Comparison of ENCODE assay signal across 22 cellular contexts in the genomic region with DNA sequence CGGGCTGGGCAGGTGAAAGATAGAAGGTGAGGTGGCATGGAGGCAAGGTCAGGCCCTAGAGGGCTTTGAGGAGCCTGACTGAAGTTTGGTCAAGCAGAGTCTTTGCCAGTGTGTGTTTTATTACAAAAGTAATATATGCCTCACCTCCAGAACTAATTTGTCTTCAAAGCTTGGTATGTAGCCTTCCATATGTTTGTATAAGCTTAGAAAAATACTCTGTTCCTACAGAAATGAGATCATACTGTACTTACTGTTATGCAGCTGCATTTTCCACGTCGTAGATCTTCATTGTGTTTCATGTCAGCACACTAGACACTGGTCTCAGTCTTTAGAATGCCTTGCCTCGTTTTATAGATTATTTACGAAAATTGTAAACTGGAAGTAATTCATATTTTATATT.
DNase-seq lines count a peak whose midpoint lies in the region; ATAC-seq, FAIRE-seq and TF ChIP-seq lines count a peak whose summit lies in the region.
"Had no signal": no experiment of that assay in that cellular context is flagged by ENCODE, and none has a peak within 500 bp of the region (broad histone marks: within the 10 kb centered on the region; RNA-seq: fewer than 3 reads in every experiment).

No MANE protein-coding gene starts in this region.

- H3K79me2 ChIP-seq in HepG2 (ENCODE audit: insufficient read depth, low read length), result peaks cover 11% of the 10 kb centered on the region

- no peak for ATAC-seq in HepG2
- no peak for ATAC-seq in right lobe of liver
- ATAC-seq in WTC11, result no peak
- ATAC-seq in GM21576 (IDR thresholded peaks at IDR 0.05; ENCODE audit: unreplicated experiment), result no peak
- no peak for ATAC-seq in HG02885 (IDR thresholded peaks at IDR 0.05; ENCODE audit: poor library complexity, unreplicated experiment)
- ATAC-seq: K562, SK-N-SH treated with all-trans-retinoic acid at 6 μM for 48 hours had no signal

- H3K36me3 ChIP-seq in HepG2 (replicated peaks in 1 of 2; ENCODE audit: control insufficient read depth in 1 of 2, insufficient read depth in 2 of 2, low read length in 2 of 2) (no peaks in the 10 kb centered on the region), right lobe of liver (no peaks in the 10 kb centered on the region)
- H3K36me3 ChIP-seq: BLaER1, HAP-1, Peyer's patch had no signal

- H3K9me3 ChIP-seq in HepG2 (ENCODE audit: low read length), result no peaks in the 10 kb centered on the region
- no peaks in the 10 kb centered on the region for H3K9me3 ChIP-seq in right lobe of liver
- H3K9me3 ChIP-seq: BLaER1, HAP-1, Peyer's patch had no signal

- H2AFZ ChIP-seq in HepG2 (ENCODE audit: low read length), result no peak overlapping the region
- H2AFZ ChIP-seq: GM23248 had no signal

- H3K27me3 ChIP-seq in HepG2 (ENCODE audit: control insufficient read depth in 1 of 2, insufficient read depth in 2 of 2, low read length in 2 of 2) (no peaks in the 10 kb centered on the region), right lobe of liver (no peaks in the 10 kb centered on the region)
- H3K27me3 ChIP-seq: BLaER1, Peyer's patch had no signal

- no peak for FAIRE-seq in HepG2 (lab: Jason Lieb, UNC)
- FAIRE-seq: K562 had no signal

- no peak overlapping the region for H3K4me2 ChIP-seq in HepG2 (ENCODE audit: low read depth, low read length)
- H3K4me2 ChIP-seq: BLaER1 had no signal

- TF ChIP-seq EP300 in HepG2 (IDR thresholded peaks at IDR 0.05; ENCODE audit: low read depth in 2 of 2, low read length in 2 of 2), result no peak
- no peak for TF ChIP-seq EP300 in HepG2 (CRISPR knock-in tag; IDR thresholded peaks at IDR 0.05; ENCODE audit: borderline replicate concordance)

- CTCF ChIA-PET in HepG2 (lab: Yijun Ruan, JAX; ENCODE audit: low intra/inter-chr PET ratio, low total read pairs), result no interaction called here
- CTCF ChIA-PET in WTC11 (lab: Charles Lee), result interaction anchor here (1.4 kb wide), 1 partner anchor 10 kb away, joined by 5 read pairs; no protein-coding TSS in a partner anchor

- no peak for TF ChIP-seq CTCF in HepG2 (CRISPR knock-in tag; IDR thresholded peaks at IDR 0.05)
- TF ChIP-seq CTCF in right lobe of liver (IDR thresholded peaks at IDR 0.05), result no peak
- no peak for TF ChIP-seq CTCF in WTC11 (IDR thresholded peaks at IDR 0.05)
- no peak for TF ChIP-seq CTCF in mesothelial cell of epicardium (IDR thresholded peaks at IDR 0.05; ENCODE audit: unreplicated experiment)

- H3K9ac ChIP-seq in HepG2 (ENCODE audit: insufficient read depth, low read depth, low read length), result no peak overlapping the region
- H3K9ac ChIP-seq: BLaER1, GM23248 had no signal

- intact Hi-C loops in HepG2 (cut with micrococcal nuclease; ENCODE audit: unreplicated experiment) (no loop called here), right lobe of liver (cut with DNase I) (no loop called here)

- no peak for TF ChIP-seq POLR2A in HepG2 (IDR thresholded peaks at IDR 0.05; ENCODE audit: insufficient read depth in 1 of 2, low read depth in 2 of 2, low read length in 2 of 2)
- no peak for TF ChIP-seq POLR2A in right lobe of liver (IDR thresholded peaks at IDR 0.05)

- H3K4me3 Mint-ChIP-seq in WTC11 (no peak overlapping the region), mesothelial cell of epicardium (no peak overlapping the region)
- H3K4me3 Mint-ChIP-seq: CD4-positive, CD25-positive, alpha-beta regulatory T cell had no signal

- no peak overlapping the region for H3K4me3 ChIP-seq in HepG2 (replicated peaks in 1 of 3; ENCODE audit: insufficient read depth in 1 of 3, low read depth in 2 of 3, low read length in 3 of 3)
- no peak overlapping the region for H3K4me3 ChIP-seq in right lobe of liver
- H3K4me3 ChIP-seq: BLaER1, GM23248, HAP-1, K562, Peyer's patch had no signal

- POLR2A ChIA-PET in HepG2 (lab: Yijun Ruan, JAX), result interaction anchor here (2.4 kb wide), 1 partner anchor 62 kb away, joined by 10 read pairs; a partner anchor contains a TSS
- POLR2A ChIA-PET in WTC11 (lab: Charles Lee), result no interaction called here

- no peaks in the 10 kb centered on the region for H4K20me1 ChIP-seq in HepG2 (ENCODE audit: insufficient read depth, low read length)

- no peaks in the 10 kb centered on the region for H3K27me3 Mint-ChIP-seq in WTC11 (ENCODE audit: low read depth)
- H3K27me3 Mint-ChIP-seq in mesothelial cell of epicardium (ENCODE audit: low read depth), result no peaks in the 10 kb centered on the region
- H3K27me3 Mint-ChIP-seq: CD4-positive, CD25-positive, alpha-beta regulatory T cell had no signal

- no TSS peak for BruUV-seq in HepG2 (replicated peaks; lab: Mats Ljungman, UMichigan)

- H3K27ac Mint-ChIP-seq in WTC11, result peak overlapping the region; percentile 43; the same call in 1 of the 2 replicates
- H3K27ac Mint-ChIP-seq in mesothelial cell of epicardium, result peak overlapping the region; percentile 86

- 91% methylated on average over 5 of the region's 5 CpGs for WGBS in HepG2 (ENCODE audit: low lambda C conversion rate)
- 96% methylated on average over 4 of the region's 5 CpGs for WGBS in right lobe of liver (ENCODE audit: insufficient coverage, low coverage, low lambda C conversion rate, missing lambda C conversion rate)

- H3K36me3 Mint-ChIP-seq in WTC11 (no peaks in the 10 kb centered on the region), mesothelial cell of epicardium (peaks cover 2% of the 10 kb centered on the region)

- H3K27ac ChIP-seq in HepG2 (ENCODE audit: extremely low read length, insufficient read depth, low read length), result no peak overlapping the region
- H3K27ac ChIP-seq in right lobe of liver, result no peak overlapping the region
- H3K27ac ChIP-seq: BLaER1, GM23248, HL-60, Peyer's patch had no signal

- H3K9me3 Mint-ChIP-seq in WTC11, result no peaks in the 10 kb centered on the region
- no peaks in the 10 kb centered on the region for H3K9me3 Mint-ChIP-seq in mesothelial cell of epicardium
- H3K9me3 Mint-ChIP-seq: CD4-positive, CD25-positive, alpha-beta regulatory T cell had no signal

- H3K4me1 ChIP-seq in HepG2 (ENCODE audit: insufficient read depth, low read length) (peaks cover 36% of the 10 kb centered on the region), right lobe of liver (peaks cover 0 to 20% (median 7%) of the 10 kb centered on the region in 4 donors)

- DNase-seq in HepG2 (ENCODE audit: low spot score), result peak; percentile 30
- no peak for DNase-seq in right lobe of liver
- DNase-seq in WTC11 (ENCODE audit: low spot score), result no peak
- no peak for DNase-seq in mesothelial cell of epicardium (ENCODE audit: low spot score in 2 of 2, unreplicated experiment in 2 of 2)
- no peak for DNase-seq in NCI-H1436 treated with DMSO at 0.1 percent for 48 hours (lab: John Stamatoyannopoulos, UW)
- DNase-seq in NCI-H524 treated with DMSO at 0.1 percent for 48 hours (lab: John Stamatoyannopoulos, UW), result no peak
- DNase-seq: CD4-positive, CD25-positive, alpha-beta regulatory T cell; DMS53; GM23248; Kasumi-1; MV-4-11; NCI-H1105 treated with DMSO at 0.1 percent for 48 hours; NCI-H2029; NCI-H69; Peyer's patch had no signal

- no peak for TF ChIP-seq RAD21 in HepG2 (CRISPR knock-in tag; IDR thresholded peaks at IDR 0.05)

- in situ Hi-C loops in HepG2 (cut with HindIII; ENCODE audit: extremely low pct_ligation_motif_present, low pct_unique_long_range_greater_than_20kb), result no loop called here

- H3K4me1 Mint-ChIP-seq in WTC11 (peaks cover 47% of the 10 kb centered on the region), mesothelial cell of epicardium (peaks cover 26% of the 10 kb centered on the region)

TF ChIP-seq in HepG2, 621 proteins besides CTCF, POLR2A, EP300 and RAD21 (continues in another document):
- TF ChIP-seq KLF15 (CRISPR knock-in tag; IDR thresholded peaks at IDR 0.05; ENCODE audit: borderline replicate concordance) (no peak), RNF2 (conservative IDR thresholded peaks at IDR 0.05; ENCODE audit: low read depth) (no peak), RFXAP (CRISPR knock-in tag; IDR thresholded peaks at IDR 0.05; ENCODE audit: borderline replicate concordance) (no peak), ZNF557 (CRISPR knock-in tag; IDR thresholded peaks at IDR 0.05) (no peak), GATAD1 (CRISPR knock-in tag; IDR thresholded peaks at IDR 0.05) (no peak), ZFP36 (IDR thresholded peaks at IDR 0.05; ENCODE audit: borderline replicate concordance, low read depth, low read length, partially characterized antibody) (no peak), IKZF1 (IDR thresholded peaks at IDR 0.05) (no peak)
- TF ChIP-seq, protein P1, sequence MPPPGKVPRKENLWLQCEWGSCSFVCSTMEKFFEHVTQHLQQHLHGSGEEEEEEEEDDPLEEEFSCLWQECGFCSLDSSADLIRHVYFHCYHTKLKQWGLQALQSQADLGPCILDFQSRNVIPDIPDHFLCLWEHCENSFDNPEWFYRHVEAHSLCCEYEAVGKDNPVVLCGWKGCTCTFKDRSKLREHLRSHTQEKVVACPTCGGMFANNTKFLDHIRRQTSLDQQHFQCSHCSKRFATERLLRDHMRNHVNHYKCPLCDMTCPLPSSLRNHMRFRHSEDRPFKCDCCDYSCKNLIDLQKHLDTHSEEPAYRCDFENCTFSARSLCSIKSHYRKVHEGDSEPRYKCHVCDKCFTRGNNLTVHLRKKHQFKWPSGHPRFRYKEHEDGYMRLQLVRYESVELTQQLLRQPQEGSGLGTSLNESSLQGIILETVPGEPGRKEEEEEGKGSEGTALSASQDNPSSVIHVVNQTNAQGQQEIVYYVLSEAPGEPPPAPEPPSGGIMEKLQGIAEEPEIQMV (CRISPR knock-in tag; IDR thresholded peaks at IDR 0.05; ENCODE audit: low read depth), result no peak

TF ChIP-seq in WTC11, 78 proteins besides CTCF, POLR2A, EP300 and RAD21 (continues in another document):
- TF ChIP-seq FOXP1 (CRISPR knock-in tag; IDR thresholded peaks at IDR 0.05; ENCODE audit: borderline replicate concordance), result no peak
- TF ChIP-seq SMAD3 (CRISPR knock-in tag; IDR thresholded peaks at IDR 0.05; ENCODE audit: borderline replicate concordance), result no peak
- TF ChIP-seq NFYB (CRISPR knock-in tag; conservative IDR thresholded peaks at IDR 0.05; ENCODE audit: low read depth), result no peak
- TF ChIP-seq JAZF1 (CRISPR knock-in tag; IDR thresholded peaks at IDR 0.05), result no peak
- no peak for TF ChIP-seq SOX15 (CRISPR knock-in tag; IDR thresholded peaks at IDR 0.05)
- TF ChIP-seq, protein P2, sequence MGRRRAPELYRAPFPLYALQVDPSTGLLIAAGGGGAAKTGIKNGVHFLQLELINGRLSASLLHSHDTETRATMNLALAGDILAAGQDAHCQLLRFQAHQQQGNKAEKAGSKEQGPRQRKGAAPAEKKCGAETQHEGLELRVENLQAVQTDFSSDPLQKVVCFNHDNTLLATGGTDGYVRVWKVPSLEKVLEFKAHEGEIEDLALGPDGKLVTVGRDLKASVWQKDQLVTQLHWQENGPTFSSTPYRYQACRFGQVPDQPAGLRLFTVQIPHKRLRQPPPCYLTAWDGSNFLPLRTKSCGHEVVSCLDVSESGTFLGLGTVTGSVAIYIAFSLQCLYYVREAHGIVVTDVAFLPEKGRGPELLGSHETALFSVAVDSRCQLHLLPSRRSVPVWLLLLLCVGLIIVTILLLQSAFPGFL (CRISPR knock-in tag; IDR thresholded peaks at IDR 0.05; ENCODE audit: borderline replicate concordance), result no peak
- TF ChIP-seq ZNF671 (CRISPR knock-in tag; IDR thresholded peaks at IDR 0.05), result no peak
- TF ChIP-seq ATF1 (CRISPR knock-in tag; IDR thresholded peaks at IDR 0.05), result no peak
- TF ChIP-seq ZNF232 (CRISPR knock-in tag; IDR thresholded peaks at IDR 0.05), result no peak
- TF ChIP-seq TEAD1 (CRISPR knock-in tag; IDR thresholded peaks at IDR 0.05), result no peak
